In the genomic region with DNA sequence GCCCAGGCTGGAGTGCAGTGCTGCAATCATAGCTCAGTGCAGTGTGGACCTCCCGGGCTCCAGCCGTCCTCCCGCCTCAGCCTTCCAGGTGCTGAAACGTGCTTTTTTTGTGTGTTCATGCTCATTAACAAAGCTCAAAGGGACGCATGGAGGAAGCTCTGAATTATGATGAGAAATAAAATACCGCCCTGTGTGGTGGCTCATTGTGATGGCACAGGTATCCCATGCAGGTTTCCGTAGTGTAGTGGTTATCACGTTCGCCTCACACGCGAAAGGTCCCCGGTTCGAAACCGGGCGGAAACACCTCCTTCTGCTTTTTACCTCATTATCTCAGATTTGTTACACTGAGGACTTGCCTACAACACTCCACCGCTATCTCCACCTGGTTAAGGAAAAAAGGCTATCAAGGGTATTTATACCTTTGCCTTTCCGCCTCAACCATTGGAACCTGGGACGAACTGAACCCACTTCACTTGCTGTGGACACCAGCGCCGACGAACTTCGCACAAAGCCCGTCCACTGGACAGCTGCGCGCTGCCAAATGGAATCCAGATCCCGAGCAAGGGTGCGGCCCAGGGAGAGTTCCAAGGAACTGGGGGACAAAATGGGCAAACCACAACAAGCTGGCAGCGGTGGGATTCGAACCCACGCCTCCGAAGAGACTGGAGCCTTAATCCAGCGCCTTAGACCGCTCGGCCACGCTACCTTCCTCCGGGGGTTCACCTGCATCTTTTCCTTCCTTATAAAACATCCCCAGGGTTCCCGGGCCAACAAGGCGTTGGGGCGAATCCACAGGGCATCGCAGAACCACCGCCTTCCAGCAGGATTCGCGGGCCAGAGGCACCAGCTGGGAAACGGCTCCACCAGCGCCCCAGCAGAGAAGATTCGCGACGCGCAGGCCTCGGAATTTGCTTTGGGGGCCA, we compare ENCODE assay signal across 9 cellular contexts. TPM values are rescaled to one million over a fixed set of nuclear protein-coding genes. Genes with fewer than 3 reads are reported as not detected.
A peak's percentile ranks its signal among the peaks of the same experiment; 100 is the strongest.
DNase-seq lines count a peak whose midpoint lies in the region; ATAC-seq, FAIRE-seq and TF ChIP-seq lines count a peak whose summit lies in the region.
"Had no signal": no experiment of that assay in that cellular context is flagged by ENCODE, and none has a peak within 500 bp of the region (broad histone marks: within the 10 kb centered on the region; RNA-seq: fewer than 3 reads in every experiment).

No MANE protein-coding gene starts in this region.

- no peaks in the 10 kb centered on the region for H3K4me1 ChIP-seq in ES-I3 (ENCODE audit: insufficient read depth, low read length)

- peak; percentile 2 for TF ChIP-seq CTCF in HFF-Myc (IDR thresholded peaks at IDR 0.05; ENCODE audit: low read depth, low read length, missing control alignments)
- TF ChIP-seq CTCF in RWPE1 (conservative IDR thresholded peaks at IDR 0.05; ENCODE audit: low read depth): peak; percentile 61
- TF ChIP-seq CTCF in bronchial epithelial cell (IDR thresholded peaks at IDR 0.05; ENCODE audit: insufficient read depth, low read length, severe bottlenecking): no peak
- no peak for TF ChIP-seq CTCF in omental fat pad (IDR thresholded peaks at IDR 0.05)

- H3K9ac ChIP-seq in ES-I3 (ENCODE audit: low read depth, low read length): peak overlapping the region; percentile 51; the same call in 1 of the 2 replicates

- peak; percentile 80 for DNase-seq in HFF-Myc (ENCODE audit: extremely low read depth, low read depth)
- DNase-seq in RWPE1 (ENCODE audit: low spot score): peak; percentile 72
- peak; percentile 77 for DNase-seq in bronchial epithelial cell (ENCODE audit: low read depth)
- DNase-seq in omental fat pad (ENCODE audit: low spot score): no peak
- DNase-seq in NCI-H2029 treated with DMSO at 0.1 percent for 48 hours (lab: John Stamatoyannopoulos, UW): no peak
- no peak for DNase-seq in COLO668 (lab: John Stamatoyannopoulos, UW; ENCODE audit: unreplicated experiment)
- no peak for DNase-seq in T1000 (lab: John Stamatoyannopoulos, UW)

- H3K27ac ChIP-seq in RWPE1: no peak overlapping the region

- no peaks in the 10 kb centered on the region for H3K27me3 ChIP-seq in bronchial epithelial cell (ENCODE audit: control insufficient read depth, insufficient read depth, low read length)

- FAIRE-seq in bronchial epithelial cell (lab: Jason Lieb, UNC): no peak

- H3K9me3 ChIP-seq in ES-I3 (ENCODE audit: control insufficient read depth, insufficient read depth, low read length): no peaks in the 10 kb centered on the region

- H3K36me3 ChIP-seq in ES-I3 (ENCODE audit: insufficient read depth, low read length) (no peaks in the 10 kb centered on the region), bronchial epithelial cell (ENCODE audit: control insufficient read depth, insufficient read depth, low read length) (no peaks in the 10 kb centered on the region)

- POLR2A ChIA-PET in RWPE1 (lab: Yijun Ruan, JAX; ENCODE audit: low non-redundant PET): interaction anchor here (0.6 kb wide), 1 partner anchor 11 kb away, joined by 3 read pairs; no protein-coding TSS in a partner anchor

- CTCF ChIA-PET in RWPE1 (lab: Yijun Ruan, JAX): interaction anchor here (0.6 to 3.1 kb wide), 25 partner anchors 11 to 567 kb away, joined by 3 to 26 read pairs (median 4); no protein-coding TSS in a partner anchor

- peak overlapping the region; percentile 34 for H3K4me3 ChIP-seq in HFF-Myc (replicated peaks; ENCODE audit: low read depth, low read length)
- H3K4me3 ChIP-seq in bronchial epithelial cell (ENCODE audit: low read depth, low read length): no peak overlapping the region

- ATAC-seq in omental fat pad (ENCODE audit: low FRiP score): peak; percentile 31

RNA-seq across cellular contexts. Expression of a gene that starts 26.3 kb away (rescaled TPM):
- total RNA-seq in bronchial epithelial cell (not detected in 2 replicates), omental fat pad (not detected)
- total RNA-seq: urinary bladder had no signal

RNA-seq across cellular contexts. Expression of a gene that starts 31.3 kb away (rescaled TPM):
- total RNA-seq in bronchial epithelial cell (20.8 and 35.7 TPM in 2 replicates), omental fat pad (1 to 10 TPM in 2 of 4 donors, under 1 TPM in 2; 0.79 to 2.9 (median 1.1) TPM)

RNA-seq across cellular contexts. Expression of a gene that starts 42.7 kb away (rescaled TPM):
- total RNA-seq in bronchial epithelial cell (not detected in 2 replicates), omental fat pad (not detected)
- total RNA-seq: urinary bladder had no signal

RNA-seq across cellular contexts. Expression of a gene that starts 49.4 kb away (rescaled TPM):
- total RNA-seq in bronchial epithelial cell (10.3 and 26.0 TPM in 2 replicates), omental fat pad (10 to 100 TPM in 3 of 4 donors, 1 to 10 TPM in 1; 9.8 to 16.4 (median 12.6) TPM)

Comparison
In these comparisons a context has a peak if more than half of its experiments do, and no peak if none do; other contexts are left out.
1. DNase-seq: peak in HFF-Myc (single experiment), RWPE1 (single experiment) and bronchial epithelial cell (single experiment); none in omental fat pad (single experiment), NCI-H2029 treated with DMSO at 0.1 percent for 48 hours (single experiment), COLO668 (single experiment) and T1000 (single experiment).
2. CTCF ChIP-seq: peak in HFF-Myc (single experiment) and RWPE1 (single experiment); none in bronchial epithelial cell (single experiment) and omental fat pad (0 of 3).